In genomic region chr17:79956853-79957252, GRCh38 we compare ENCODE assay signal across 23 cellular contexts.
DNase-seq lines count a peak whose midpoint lies in the region; ATAC-seq and TF ChIP-seq lines count a peak whose summit lies in the region.
"Had no signal": no experiment of that assay in that cellular context is flagged by ENCODE, and none has a peak within 500 bp of the region (broad histone marks: within the 10 kb centered on the region; RNA-seq: fewer than 3 reads in every experiment).

No MANE protein-coding gene starts in this region.

- no peak overlapping the region for H3K4me3 ChIP-seq in RWPE2 (ENCODE audit: severe bottlenecking)
- H3K4me3 ChIP-seq in naive thymus-derived CD4-positive, alpha-beta T cell (ENCODE audit: low read length) = no peak overlapping the region
- H3K4me3 ChIP-seq: Peyer's patch had no signal

- no peak overlapping the region for H2BK120ac ChIP-seq in H9 (ENCODE audit: low read depth, low read length, poor library complexity, severe bottlenecking)

- no peak overlapping the region for H3K23ac ChIP-seq in H9 (ENCODE audit: insufficient read length, low read depth, low read length)

- TF ChIP-seq CTCF in H9 (conservative IDR thresholded peaks at IDR 0.05) (no peak), RWPE2 (IDR thresholded peaks at IDR 0.05; ENCODE audit: poor library complexity, severe bottlenecking) (no peak)

- H3K36me3 ChIP-seq in RWPE2 (ENCODE audit: low read depth) = no peaks in the 10 kb centered on the region
- no peaks in the 10 kb centered on the region for H3K36me3 ChIP-seq in naive thymus-derived CD4-positive, alpha-beta T cell (ENCODE audit: control insufficient read depth in 2 of 3, insufficient read depth in 3 of 3, low read length in 3 of 3)
- H3K36me3 ChIP-seq: Peyer's patch had no signal

- peaks cover 5 to 10% (median 10%) of the 10 kb centered on the region in 3 experiments; a peak in 6 of 7 replicates for H3K36me3 Mint-ChIP-seq in H9 (ENCODE audit: insufficient read depth in 1 of 3, low read depth in 3 of 3)
- H3K36me3 Mint-ChIP-seq in naive thymus-derived CD4-positive, alpha-beta T cell = no peaks in the 10 kb centered on the region
- H3K36me3 Mint-ChIP-seq: activated naive CD4-positive, alpha-beta T cell treated with anti-CD3 and anti-CD28 coated beads, Interleukin-2, amount 10 ng/mL, durations not matched to agents 7 days and 5 days had no signal

- H3K4me2 ChIP-seq in H9 (ENCODE audit: insufficient read depth, insufficient read length, low read length) = no peak overlapping the region

- no peaks in the 10 kb centered on the region for H3K9me3 ChIP-seq in H9 (ENCODE audit: control insufficient read depth, low read depth, low read length)
- H3K9me3 ChIP-seq in RWPE2 (ENCODE audit: severe bottlenecking) = no peaks in the 10 kb centered on the region
- H3K9me3 ChIP-seq in naive thymus-derived CD4-positive, alpha-beta T cell (ENCODE audit: control insufficient read depth in 2 of 3, low read length in 3 of 3) = no peaks in the 10 kb centered on the region
- H3K9me3 ChIP-seq: Peyer's patch had no signal

- H2BK15ac ChIP-seq in H9 (ENCODE audit: low read depth, low read length) = no peak overlapping the region

- no peak overlapping the region for H4K8ac ChIP-seq in H9 (replicated peaks; ENCODE audit: insufficient read length, low read depth, low read length)

- H2BK5ac ChIP-seq in H9 (ENCODE audit: insufficient read length, low read length) = no peak overlapping the region

- H3K4me1 ChIP-seq in H9 (ENCODE audit: insufficient read depth, low read length) (peaks cover 3% of the 10 kb centered on the region; the same call in 1 of the 2 replicates), RWPE2 (ENCODE audit: insufficient read depth, poor library complexity, severe bottlenecking) (peaks cover 11% of the 10 kb centered on the region)
- H3K4me1 ChIP-seq in naive thymus-derived CD4-positive, alpha-beta T cell (ENCODE audit: control insufficient read depth in 2 of 2, insufficient read depth in 2 of 2, low read length in 2 of 2) = no peaks in the 10 kb centered on the region

- no peak overlapping the region for H3T11ph ChIP-seq in H9 (ENCODE audit: low read length)

- CTCF ChIA-PET in naive thymus-derived CD4-positive, alpha-beta T cell (lab: Charles Lee) = no interaction called here

- no peak overlapping the region for H3K14ac ChIP-seq in H9 (ENCODE audit: insufficient read depth, low read length)

- ATAC-seq in RWPE2 (ENCODE audit: low read depth) = no peak
- peak; percentile 20 for ATAC-seq in esophagus mucosa
- ATAC-seq in naive thymus-derived CD4-positive, alpha-beta T cell = no peak
- ATAC-seq: activated CD8-positive, alpha-beta T cell treated with anti-CD3 and anti-CD28 coated beads for 36 hours had no signal

- POLR2A ChIA-PET in naive thymus-derived CD4-positive, alpha-beta T cell (lab: Charles Lee) = no interaction called here

- WGBS in H9 (ENCODE audit: extremely low coverage, insufficient read length, low lambda C conversion rate) = no CpG with 5 or more reads among the region's 6 CpGs

- no peak overlapping the region for H4K5ac ChIP-seq in H9 (ENCODE audit: insufficient read length, low read depth, low read length)

- H3K79me2 ChIP-seq in H9 (ENCODE audit: insufficient read depth, low read length) = peaks cover 3% of the 10 kb centered on the region; the same call in 1 of the 2 replicates

- DNase-seq in H9 (no peak), RWPE2 (ENCODE audit: low spot score) (peak; percentile 33), posterior vena cava (ENCODE audit: low spot score) (peak; percentile 58), SIG-M5 (lab: John Stamatoyannopoulos, UW) (no peak), SHP77 treated with DMSO at 0.1 percent for 48 hours (lab: John Stamatoyannopoulos, UW) (no peak)
- no peak for DNase-seq in naive thymus-derived CD4-positive, alpha-beta T cell
- DNase-seq: activated CD4-positive, CD25-positive, alpha-beta regulatory T cell; activated CD8-positive, alpha-beta T cell treated with anti-CD3 and anti-CD28 coated beads for 36 hours; activated T-cell treated with anti-CD3 and anti-CD28 coated beads, Interleukin-2, amount 50 U/mL, for 1 hour; amygdala; CD4-positive, alpha-beta T cell; dermis blood vessel endothelial cell; foreskin fibroblast; HCEC 1CT; hippocampal formation; MM.1S; NCI-H1436; NCI-H510A treated with DMSO at 0.1 percent for 48 hours; T1000 had no signal

- no peaks in the 10 kb centered on the region for H3K23me2 ChIP-seq in H9 (ENCODE audit: insufficient read length, low read depth, low read length, poor library complexity, severe bottlenecking)

- H3K4me3 Mint-ChIP-seq in H9 = no peak overlapping the region
- H3K4me3 Mint-ChIP-seq in naive thymus-derived CD4-positive, alpha-beta T cell = no peak overlapping the region
- H3K4me3 Mint-ChIP-seq: activated CD8-positive, alpha-beta T cell treated with anti-CD3 and anti-CD28 coated beads for 36 hours; activated naive CD4-positive, alpha-beta T cell treated with anti-CD3 and anti-CD28 coated beads, Interleukin-2, amount 10 ng/mL, durations not matched to agents 7 days and 5 days; CD4-positive, alpha-beta T cell had no signal

- H2BK20ac ChIP-seq in H9 (ENCODE audit: low read depth, low read length, poor library complexity, severe bottlenecking) = no peak overlapping the region

- no peak overlapping the region for H2AK5ac ChIP-seq in H9 (ENCODE audit: insufficient read length, low read length)

- peaks cover 39 to 62% of the 10 kb centered on the region in 2 experiments for H3K4me1 Mint-ChIP-seq in H9
- H3K4me1 Mint-ChIP-seq in naive thymus-derived CD4-positive, alpha-beta T cell = peaks cover 0 to 5% (median 0%) of the 10 kb centered on the region in 7 donors

- no peak overlapping the region for H3K9ac ChIP-seq in H9 (ENCODE audit: extremely low read depth, insufficient read length, low read length)

- H3K9me3 Mint-ChIP-seq in H9 = peaks cover 9 to 12% of the 10 kb centered on the region in 2 experiments
- peaks cover 0 to 3% (median 0%) of the 10 kb centered on the region in 11 donors for H3K9me3 Mint-ChIP-seq in naive thymus-derived CD4-positive, alpha-beta T cell
- H3K9me3 Mint-ChIP-seq: activated CD8-positive, alpha-beta T cell treated with anti-CD3 and anti-CD28 coated beads for 36 hours; activated naive CD4-positive, alpha-beta T cell treated with anti-CD3 and anti-CD28 coated beads, Interleukin-2, amount 10 ng/mL, durations not matched to agents 7 days and 5 days; CD4-positive, alpha-beta T cell had no signal

- no peaks in the 10 kb centered on the region for H3K27me3 ChIP-seq in H9 (ENCODE audit: insufficient read depth, low read length)
- no peaks in the 10 kb centered on the region for H3K27me3 ChIP-seq in RWPE2 (ENCODE audit: insufficient read depth, poor library complexity, severe bottlenecking)
- no peaks in the 10 kb centered on the region for H3K27me3 ChIP-seq in naive thymus-derived CD4-positive, alpha-beta T cell (ENCODE audit: control insufficient read depth in 2 of 2, insufficient read depth in 2 of 2, low read length in 2 of 2)
- H3K27me3 ChIP-seq: Peyer's patch had no signal

- H4K91ac ChIP-seq in H9 (ENCODE audit: insufficient read length, low read depth, low read length) = no peak overlapping the region

- no peaks in the 10 kb centered on the region for H3K79me1 ChIP-seq in H9 (ENCODE audit: insufficient read depth, low read depth, low read length, poor library complexity, severe bottlenecking)

- no peak overlapping the region for H2BK12ac ChIP-seq in H9 (ENCODE audit: insufficient read length, low read depth, low read length)

- H2AFZ ChIP-seq in H9 (ENCODE audit: low read length) = no peak overlapping the region

- H3K18ac ChIP-seq in H9 (ENCODE audit: insufficient read length, low read depth, low read length) = no peak overlapping the region

- no peak overlapping the region for H3K4ac ChIP-seq in H9 (ENCODE audit: low read depth, low read length)

- no peaks in the 10 kb centered on the region for H3K27me3 Mint-ChIP-seq in H9 (ENCODE audit: low read depth)
- H3K27me3 Mint-ChIP-seq in naive thymus-derived CD4-positive, alpha-beta T cell = peaks cover 0 to 22% (median 0%) of the 10 kb centered on the region in 5 donors
- H3K27me3 Mint-ChIP-seq: activated CD8-positive, alpha-beta T cell treated with anti-CD3 and anti-CD28 coated beads for 36 hours; CD4-positive, alpha-beta T cell had no signal

- H3K27ac Mint-ChIP-seq in H9 = peak overlapping the region in 2 of 3 experiments; percentile 12 to 17; a peak in 3 of 7 replicates
- H3K27ac Mint-ChIP-seq in naive thymus-derived CD4-positive, alpha-beta T cell = no peak overlapping the region
- H3K27ac Mint-ChIP-seq: activated CD8-positive, alpha-beta T cell treated with anti-CD3 and anti-CD28 coated beads for 36 hours; activated naive CD4-positive, alpha-beta T cell treated with anti-CD3 and anti-CD28 coated beads, Interleukin-2, amount 10 ng/mL, durations not matched to agents 7 days and 5 days; CD4-positive, alpha-beta T cell had no signal

- intact Hi-C loops in posterior vena cava (cut with DNase I) = no loop called here
- intact Hi-C loops in naive thymus-derived CD4-positive, alpha-beta T cell (cut with micrococcal nuclease) = no loop called here

- H3K27ac ChIP-seq in H9 (ENCODE audit: insufficient read length, low read depth, low read length) (no peak overlapping the region), RWPE2 (ENCODE audit: poor library complexity, severe bottlenecking) (no peak overlapping the region)
- no peak overlapping the region for H3K27ac ChIP-seq in naive thymus-derived CD4-positive, alpha-beta T cell (ENCODE audit: low read depth, low read length)
- H3K27ac ChIP-seq: epithelial cell of prostate, Peyer's patch had no signal

- H4K20me1 ChIP-seq in H9 (ENCODE audit: control insufficient read depth, insufficient read depth, insufficient read length) = no peaks in the 10 kb centered on the region

- no peak overlapping the region for H3K56ac ChIP-seq in H9 (ENCODE audit: insufficient read length, low read depth, low read length)

Comparison
In these comparisons a context has a peak if more than half of its experiments do, and no peak if none do; other contexts are left out.
1. DNase-seq: peak in RWPE2 (single experiment) and posterior vena cava (single experiment); none in H9 (single experiment), SIG-M5 (single experiment), SHP77 treated with DMSO at 0.1 percent for 48 hours (single experiment) and naive thymus-derived CD4-positive, alpha-beta T cell (0 of 9).
2. H3K27ac Mint-ChIP-seq: peak in H9 (2 of 3); none in naive thymus-derived CD4-positive, alpha-beta T cell (0 of 9).